Comparison of ENCODE assay signal across 1 cellular context in genomic region chr5:73233053-73233460, GRCh38.
TF ChIP-seq lines count a peak whose summit lies in the region.

No MANE protein-coding gene starts in this region.

TF ChIP-seq in K562, 482 proteins besides CTCF, POLR2A, EP300 and RAD21 (continued from another document):
- TF ChIP-seq ZBTB11 (CRISPR knock-in tag; IDR thresholded peaks at IDR 0.05) (no peak), NFIX (CRISPR knock-in tag; IDR thresholded peaks at IDR 0.05; ENCODE audit: low read depth) (no peak), LEF1 (IDR thresholded peaks at IDR 0.05) (no peak), ILF3 (IDR thresholded peaks at IDR 0.05; ENCODE audit: borderline replicate concordance) (no peak), ARID4B (CRISPR knock-in tag; IDR thresholded peaks at IDR 0.05) (no peak), TCF3 (CRISPR knock-in tag; IDR thresholded peaks at IDR 0.05) (no peak), CBX1 (IDR thresholded peaks at IDR 0.05; ENCODE audit: low read depth) (no peak), NFYB (IDR thresholded peaks at IDR 0.05; ENCODE audit: extremely low read depth, insufficient read length) (no peak)
- TF ChIP-seq, protein P1, sequence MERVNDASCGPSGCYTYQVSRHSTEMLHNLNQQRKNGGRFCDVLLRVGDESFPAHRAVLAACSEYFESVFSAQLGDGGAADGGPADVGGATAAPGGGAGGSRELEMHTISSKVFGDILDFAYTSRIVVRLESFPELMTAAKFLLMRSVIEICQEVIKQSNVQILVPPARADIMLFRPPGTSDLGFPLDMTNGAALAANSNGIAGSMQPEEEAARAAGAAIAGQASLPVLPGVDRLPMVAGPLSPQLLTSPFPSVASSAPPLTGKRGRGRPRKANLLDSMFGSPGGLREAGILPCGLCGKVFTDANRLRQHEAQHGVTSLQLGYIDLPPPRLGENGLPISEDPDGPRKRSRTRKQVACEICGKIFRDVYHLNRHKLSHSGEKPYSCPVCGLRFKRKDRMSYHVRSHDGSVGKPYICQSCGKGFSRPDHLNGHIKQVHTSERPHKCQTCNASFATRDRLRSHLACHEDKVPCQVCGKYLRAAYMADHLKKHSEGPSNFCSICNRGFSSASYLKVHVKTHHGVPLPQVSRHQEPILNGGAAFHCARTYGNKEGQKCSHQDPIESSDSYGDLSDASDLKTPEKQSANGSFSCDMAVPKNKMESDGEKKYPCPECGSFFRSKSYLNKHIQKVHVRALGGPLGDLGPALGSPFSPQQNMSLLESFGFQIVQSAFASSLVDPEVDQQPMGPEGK (CRISPR knock-in tag; IDR thresholded peaks at IDR 0.05; ENCODE audit: borderline replicate concordance): no peak
- TF ChIP-seq, protein P2, sequence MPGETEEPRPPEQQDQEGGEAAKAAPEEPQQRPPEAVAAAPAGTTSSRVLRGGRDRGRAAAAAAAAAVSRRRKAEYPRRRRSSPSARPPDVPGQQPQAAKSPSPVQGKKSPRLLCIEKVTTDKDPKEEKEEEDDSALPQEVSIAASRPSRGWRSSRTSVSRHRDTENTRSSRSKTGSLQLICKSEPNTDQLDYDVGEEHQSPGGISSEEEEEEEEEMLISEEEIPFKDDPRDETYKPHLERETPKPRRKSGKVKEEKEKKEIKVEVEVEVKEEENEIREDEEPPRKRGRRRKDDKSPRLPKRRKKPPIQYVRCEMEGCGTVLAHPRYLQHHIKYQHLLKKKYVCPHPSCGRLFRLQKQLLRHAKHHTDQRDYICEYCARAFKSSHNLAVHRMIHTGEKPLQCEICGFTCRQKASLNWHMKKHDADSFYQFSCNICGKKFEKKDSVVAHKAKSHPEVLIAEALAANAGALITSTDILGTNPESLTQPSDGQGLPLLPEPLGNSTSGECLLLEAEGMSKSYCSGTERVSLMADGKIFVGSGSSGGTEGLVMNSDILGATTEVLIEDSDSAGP (CRISPR knock-in tag; IDR thresholded peaks at IDR 0.05): no peak
